Comparison of ENCODE assay signal across 1 cellular context in the genomic region with DNA sequence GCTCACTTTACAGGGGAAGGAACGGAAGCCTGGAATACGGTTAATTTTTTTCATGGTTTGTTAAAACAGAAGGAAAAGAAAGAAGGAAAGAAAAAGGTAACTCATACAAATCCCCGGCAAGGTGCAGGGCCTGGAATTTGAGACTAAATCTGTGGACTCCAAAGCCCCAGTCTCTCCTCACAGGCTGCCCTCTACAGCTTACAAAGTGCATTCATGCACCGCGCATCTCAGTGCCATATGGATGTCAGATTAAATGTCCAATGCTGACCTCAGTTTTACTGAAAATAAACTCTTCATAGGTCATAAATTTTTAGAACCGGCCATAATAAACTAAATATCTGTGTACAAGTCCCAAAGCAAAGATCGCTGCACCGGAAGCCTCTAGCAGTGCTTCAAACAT.
A peak's percentile ranks its signal among the peaks of the same experiment; 100 is the strongest.
TF ChIP-seq lines count a peak whose summit lies in the region.

No MANE protein-coding gene starts in this region.

TF ChIP-seq in K562, 482 proteins besides CTCF, POLR2A, EP300 and RAD21:
- TF ChIP-seq, protein P1, sequence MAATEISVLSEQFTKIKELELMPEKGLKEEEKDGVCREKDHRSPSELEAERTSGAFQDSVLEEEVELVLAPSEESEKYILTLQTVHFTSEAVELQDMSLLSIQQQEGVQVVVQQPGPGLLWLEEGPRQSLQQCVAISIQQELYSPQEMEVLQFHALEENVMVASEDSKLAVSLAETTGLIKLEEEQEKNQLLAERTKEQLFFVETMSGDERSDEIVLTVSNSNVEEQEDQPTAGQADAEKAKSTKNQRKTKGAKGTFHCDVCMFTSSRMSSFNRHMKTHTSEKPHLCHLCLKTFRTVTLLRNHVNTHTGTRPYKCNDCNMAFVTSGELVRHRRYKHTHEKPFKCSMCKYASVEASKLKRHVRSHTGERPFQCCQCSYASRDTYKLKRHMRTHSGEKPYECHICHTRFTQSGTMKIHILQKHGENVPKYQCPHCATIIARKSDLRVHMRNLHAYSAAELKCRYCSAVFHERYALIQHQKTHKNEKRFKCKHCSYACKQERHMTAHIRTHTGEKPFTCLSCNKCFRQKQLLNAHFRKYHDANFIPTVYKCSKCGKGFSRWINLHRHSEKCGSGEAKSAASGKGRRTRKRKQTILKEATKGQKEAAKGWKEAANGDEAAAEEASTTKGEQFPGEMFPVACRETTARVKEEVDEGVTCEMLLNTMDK (IDR thresholded peaks at IDR 0.05; ENCODE audit: borderline replicate concordance, insufficient read depth, low read depth, low read length, poor library complexity, severe bottlenecking), result peak; percentile 68
- TF ChIP-seq ESRRA (IDR thresholded peaks at IDR 0.05; ENCODE audit: borderline replicate concordance, low read depth), result no peak
